16 cellular contexts compared by ENCODE assay signal in genomic region chr1:244100691-244101453, GRCh38. TPM values are rescaled to one million over a fixed set of nuclear protein-coding genes. Genes with fewer than 3 reads are reported as not detected.
DNase-seq lines count a peak whose midpoint lies in the region; ATAC-seq and TF ChIP-seq lines count a peak whose summit lies in the region.
"Had no signal": no experiment of that assay in that cellular context is flagged by ENCODE, and none has a peak within 500 bp of the region (broad histone marks: within the 10 kb centered on the region; RNA-seq: fewer than 3 reads in every experiment).

No MANE protein-coding gene starts in this region.

- no peaks in the 10 kb centered on the region for H3K27me3 Mint-ChIP-seq in chondrocyte (ENCODE audit: low read depth)
- H3K27me3 Mint-ChIP-seq in nephron (ENCODE audit: low read depth): peaks cover 36% of the 10 kb centered on the region

- no peak overlapping the region for H3K27ac ChIP-seq in DND-41 (ENCODE audit: low read length)
- H3K27ac ChIP-seq: heart right ventricle had no signal

- peak; percentile 78 for ATAC-seq in DND-41 (ENCODE audit: insufficient read depth, low read depth)
- ATAC-seq: heart right ventricle had no signal

- peaks cover 12% of the 10 kb centered on the region for H3K27me3 ChIP-seq in DND-41 (ENCODE audit: insufficient read depth, low read length, poor library complexity)

- no peaks in the 10 kb centered on the region for H3K9me3 ChIP-seq in DND-41 (ENCODE audit: insufficient read depth, low read length, severe bottlenecking)

- H3K36me3 ChIP-seq in DND-41 (ENCODE audit: insufficient read depth, low read length): no peaks in the 10 kb centered on the region
- H3K36me3 ChIP-seq: heart right ventricle had no signal

- peak overlapping the region; percentile 46 for H3K27ac Mint-ChIP-seq in chondrocyte (ENCODE audit: unreplicated experiment)
- peak overlapping the region; percentile 2 to 73 (median 54) for H3K27ac Mint-ChIP-seq in nephron
- H3K27ac Mint-ChIP-seq: activated CD4-positive, alpha-beta T cell treated with anti-CD3 and anti-CD28 coated beads, Interleukin-2, amount 10 ng/mL, durations not matched to agents 24 days and 14 days; activated naive CD4-positive, alpha-beta T cell treated with anti-CD3 and anti-CD28 coated beads, Interleukin-2, amount 50 U/mL, for 72 hours; progenitor cell of endocrine pancreas had no signal

- H3K4me2 ChIP-seq in DND-41 (ENCODE audit: insufficient read depth, low read length): no peak overlapping the region

- H4K20me1 ChIP-seq in DND-41 (ENCODE audit: insufficient read depth, low read length): no peaks in the 10 kb centered on the region

- H3K4me1 Mint-ChIP-seq in chondrocyte (ENCODE audit: low read depth) (peaks cover 53% of the 10 kb centered on the region), nephron (peaks cover 22% of the 10 kb centered on the region)

- TF ChIP-seq CTCF in DND-41 (IDR thresholded peaks at IDR 0.05; ENCODE audit: borderline replicate concordance, extremely low read depth, low read length, poor library complexity, severe bottlenecking) (no peak), chondrocyte (IDR thresholded peaks at IDR 0.05) (no peak), nephron (IDR thresholded peaks at IDR 0.05; ENCODE audit: unreplicated experiment in 3 of 3) (no peak)

- no peaks in the 10 kb centered on the region for H3K9me3 Mint-ChIP-seq in chondrocyte (ENCODE audit: low read depth)
- no peaks in the 10 kb centered on the region for H3K9me3 Mint-ChIP-seq in nephron
- H3K9me3 Mint-ChIP-seq: activated CD4-positive, alpha-beta T cell treated with anti-CD3 and anti-CD28 coated beads, Interleukin-2, amount 10 ng/mL, durations not matched to agents 24 days and 14 days; activated naive CD4-positive, alpha-beta T cell treated with anti-CD3 and anti-CD28 coated beads, Interleukin-2, amount 50 U/mL, for 72 hours had no signal

- DNase-seq in DND-41 (peak; percentile 11), LHCN-M2 (ENCODE audit: low read depth) (peak; percentile 43), chondrocyte (ENCODE audit: low spot score) (no peak), DMS 273 treated with DMSO at 0.1 percent for 48 hours (lab: John Stamatoyannopoulos, UW) (no peak), activated gamma-delta T cell (lab: John Stamatoyannopoulos, UW) (no peak), LoVo (ENCODE audit: low spot score) (no peak)
- no peak for DNase-seq in activated CD4-positive, alpha-beta T cell treated with anti-CD3 and anti-CD28 coated beads, Interleukin-2, amount 50 U/mL, for 48 hours
- DNase-seq: activated CD4-positive, alpha-beta T cell treated with anti-CD3 and anti-CD28 coated beads, Interleukin-2, amount 10 ng/mL, durations not matched to agents 24 days and 14 days; heart right ventricle; NCI-H1105 treated with DMSO at 0.1 percent for 48 hours; stimulated activated CD4-positive, alpha-beta T cell treated with anti-CD3 and anti-CD28 coated beads, Interleukin-4, amount 100 ng/mL, for 24 hours; SW 1271 had no signal

- H3K9ac ChIP-seq in DND-41 (ENCODE audit: low read depth, low read length): no peak overlapping the region

- H3K79me2 ChIP-seq in DND-41 (ENCODE audit: insufficient read depth, low read length): no peaks in the 10 kb centered on the region

- H3K36me3 Mint-ChIP-seq in chondrocyte (ENCODE audit: low read depth) (no peaks in the 10 kb centered on the region), nephron (ENCODE audit: low read depth) (no peaks in the 10 kb centered on the region)
- H3K36me3 Mint-ChIP-seq: activated naive CD4-positive, alpha-beta T cell treated with anti-CD3 and anti-CD28 coated beads, Interleukin-2, amount 50 U/mL, for 72 hours had no signal

- no peak overlapping the region for H3K4me3 ChIP-seq in DND-41 (ENCODE audit: low read depth in 1 of 2, low read length in 2 of 2)
- H3K4me3 ChIP-seq: heart right ventricle, lung had no signal

- peak overlapping the region; percentile 12 for H3K4me3 Mint-ChIP-seq in chondrocyte (ENCODE audit: unreplicated experiment)
- peak overlapping the region; percentile 24 to 43 (median 41) for H3K4me3 Mint-ChIP-seq in nephron
- H3K4me3 Mint-ChIP-seq: activated CD4-positive, alpha-beta T cell treated with anti-CD3 and anti-CD28 coated beads, Interleukin-2, amount 10 ng/mL, durations not matched to agents 24 days and 14 days had no signal

- no peak overlapping the region for H2AFZ ChIP-seq in DND-41 (ENCODE audit: low read depth, low read length)

- H3K4me1 ChIP-seq in DND-41 (ENCODE audit: insufficient read depth, low read length): peaks cover 7% of the 10 kb centered on the region

RNA-seq across cellular contexts. Expression of gene ZBTB18, which starts 49.8 kb away (rescaled TPM):
- total RNA-seq in LHCN-M2 (2014; rRNA removed) (21.0 and 37.9 TPM in 2 replicates), chondrocyte (21.1 to 21.5 TPM (median 21.2 TPM) in 3 replicates)
- polyA plus RNA-seq in LHCN-M2 (2012): 7.7 TPM

Comparison
In these comparisons a context has a peak if more than half of its experiments do, and no peak if none do; other contexts are left out.
1. DNase-seq: peak in DND-41 (single experiment) and LHCN-M2 (single experiment); none in chondrocyte (single experiment), DMS 273 treated with DMSO at 0.1 percent for 48 hours (single experiment), activated gamma-delta T cell (single experiment), LoVo (single experiment) and activated CD4-positive, alpha-beta T cell treated with anti-CD3 and anti-CD28 coated beads, Interleukin-2, amount 50 U/mL, for 48 hours (0 of 2).